21 cellular contexts compared by ENCODE assay signal in genomic region chrX:49260221-49260985, GRCh38. TPM values are rescaled to one million over a fixed set of nuclear protein-coding genes. Genes with fewer than 3 reads are reported as not detected.
A peak's percentile ranks its signal among the peaks of the same experiment; 100 is the strongest.
DNase-seq lines count a peak whose midpoint lies in the region; ATAC-seq, FAIRE-seq and TF ChIP-seq lines count a peak whose summit lies in the region.
"Had no signal": no experiment of that assay in that cellular context is flagged by ENCODE, and none has a peak within 500 bp of the region (broad histone marks: within the 10 kb centered on the region; RNA-seq: fewer than 3 reads in every experiment).

No MANE protein-coding gene starts in this region.

- intact Hi-C loops in CD4-positive, alpha-beta T cell (cut with DNase I, micrococcal nuclease): no loop called here
- intact Hi-C loops in K562 (cut with micrococcal nuclease): no loop called here

- WGBS in K562 (ENCODE audit: insufficient coverage, low coverage, missing lambda C conversion rate): 41% methylated on average over 14 of the region's 17 CpGs

- no peaks in the 10 kb centered on the region for H3K27me3 Mint-ChIP-seq in CD4-positive, alpha-beta T cell

- no peaks in the 10 kb centered on the region for H3K79me2 ChIP-seq in K562 (ENCODE audit: control insufficient read depth, insufficient read depth, low read length)

- H3K9ac ChIP-seq in K562 (ENCODE audit: insufficient read depth in 1 of 2, low read depth in 2 of 2, low read length in 2 of 2): no peak overlapping the region
- H3K9ac ChIP-seq: KMS-11 had no signal

- no peak overlapping the region for H3K4me3 ChIP-seq in K562

- no peaks in the 10 kb centered on the region for H3K36me3 Mint-ChIP-seq in CD4-positive, alpha-beta T cell (ENCODE audit: low read depth)
- H3K36me3 Mint-ChIP-seq: CD14-positive monocyte had no signal

- no peaks in the 10 kb centered on the region for H3K9me3 Mint-ChIP-seq in CD4-positive, alpha-beta T cell
- H3K9me3 Mint-ChIP-seq: CD14-positive monocyte had no signal

- no peaks in the 10 kb centered on the region for H3K9me3 ChIP-seq in CD4-positive, alpha-beta T cell (ENCODE audit: control insufficient read depth, low read length)
- no peaks in the 10 kb centered on the region for H3K9me3 ChIP-seq in K562 (replicated peaks; ENCODE audit: control insufficient read depth, insufficient read depth, low read depth, low read length)

- in situ Hi-C loops in K562 (cut with MboI): no loop called here

- peak overlapping the region; percentile 25 for H3K4me3 Mint-ChIP-seq in CD4-positive, alpha-beta T cell
- H3K4me3 Mint-ChIP-seq: CD14-positive monocyte had no signal

- no TSS peak for BruUV-seq in K562 (replicated peaks; lab: Mats Ljungman, UMichigan)

- H3K4me2 ChIP-seq in K562 (ENCODE audit: insufficient read depth, low read length): no peak overlapping the region
- H3K4me2 ChIP-seq: KMS-11 had no signal

- no peak for TF ChIP-seq RAD21 in K562 (CRISPR knock-in tag; conservative IDR thresholded peaks at IDR 0.05 in 1 of 2, IDR thresholded peaks at IDR 0.05 in 1 of 2)

- H3K27me3 ChIP-seq in CD4-positive, alpha-beta T cell (ENCODE audit: control insufficient read depth, insufficient read depth, low read length): no peaks in the 10 kb centered on the region
- H3K27me3 ChIP-seq in K562 (ENCODE audit: control insufficient read depth in 2 of 2, insufficient read depth in 2 of 2, low read length in 2 of 2): no peaks in the 10 kb centered on the region

- CTCF ChIA-PET in CD4-positive, alpha-beta T cell (lab: Charles Lee): no interaction called here
- CTCF ChIA-PET in K562 (lab: Yijun Ruan, JAX; ENCODE audit: low intra/inter-chr PET ratio): no interaction called here

- FAIRE-seq in K562 (lab: Jason Lieb, UNC): no peak

- H4K20me1 ChIP-seq in K562 (replicated peaks; ENCODE audit: control insufficient read depth, insufficient read depth, low read length): no peaks in the 10 kb centered on the region

- TF ChIP-seq CTCF in CD4-positive, alpha-beta T cell (IDR thresholded peaks at IDR 0.05): no peak
- no peak for TF ChIP-seq CTCF in K562 (IDR thresholded peaks at IDR 0.05 in 2 of 3, conservative IDR thresholded peaks at IDR 0.05 in 1 of 3; ENCODE audit: insufficient read depth in 2 of 3, low read depth in 1 of 3, low read length in 3 of 3)

- no peak for TF ChIP-seq POLR2A in K562 (conservative IDR thresholded peaks at IDR 0.05)

- peak; percentile 23 for DNase-seq in activated T-cell treated with anti-CD3 and anti-CD28 coated beads, Interleukin-2, amount 50 U/mL, for 1 hour
- DNase-seq in activated T-cell treated with anti-CD3 and anti-CD28 coated beads for 4 hours: no peak
- peak in 1 of 10 experiments; percentile 11 for DNase-seq in CD4-positive, alpha-beta T cell
- DNase-seq in K562 (ENCODE audit: extremely low read depth in 1 of 4, low spot score in 3 of 4): peak in 1 of 4 experiments; percentile 11
- no peak for DNase-seq in central memory CD4-positive, alpha-beta T cell
- no peak for DNase-seq in MV-4-11 (lab: John Stamatoyannopoulos, UW)
- DNase-seq in NOMO-1 treated with dmso at 0.1 percent for 144 hours (lab: John Stamatoyannopoulos, UW; ENCODE audit: unreplicated experiment): no peak
- DNase-seq: AML-193, Calu3, DMS53, GOT3, NCI-H1048, NCI-H1436 treated with DMSO at 0.1 percent for 48 hours, NCI-H2029 treated with DMSO at 0.1 percent for 48 hours, NCI-H748 treated with DMSO at 0.1 percent for 48 hours, RPMI8226 had no signal

- peaks cover 43% of the 10 kb centered on the region for H3K4me1 Mint-ChIP-seq in CD4-positive, alpha-beta T cell (ENCODE audit: low read depth)
- H3K4me1 Mint-ChIP-seq: CD14-positive monocyte had no signal

- no peak for ATAC-seq in CD4-positive, alpha-beta T cell (ENCODE audit: poor library complexity)
- peak; percentile 31 to 37 for ATAC-seq in activated CD4-positive, CD25-positive, alpha-beta regulatory T cell treated with anti-CD3 and anti-CD28 coated beads, Interleukin-2, amount 50 U/mL, for 24 hours
- peak; percentile 39 for ATAC-seq in K562

- H3K27ac Mint-ChIP-seq in CD4-positive, alpha-beta T cell: peak overlapping the region; percentile 77

- peak overlapping the region; percentile 29 for H3K27ac ChIP-seq in CD4-positive, alpha-beta T cell (ENCODE audit: low read depth, low read length)
- H3K27ac ChIP-seq in K562 (ENCODE audit: extremely low read depth, low read depth, low read length): no peak overlapping the region
- H3K27ac ChIP-seq: KMS-11 had no signal

- peaks cover 0 to 9% of the 10 kb centered on the region in 2 experiments; a peak in 2 of 5 replicates for H3K4me1 ChIP-seq in K562 (replicated peaks in 1 of 2; ENCODE audit: control insufficient read depth in 2 of 2, insufficient read depth in 2 of 2, low read length in 2 of 2)

- no peak for TF ChIP-seq EP300 in K562 (IDR thresholded peaks at IDR 0.05; ENCODE audit: low read length)

- POLR2A ChIA-PET in CD4-positive, alpha-beta T cell (lab: Charles Lee): interaction anchor here (0.8 to 5.2 kb wide), 2 partner anchors 9 to 13 kb away, joined by 4 to 37 read pairs; partner anchors contain the start of gene PPP1R3F
- POLR2A ChIA-PET in K562 (lab: Yijun Ruan, JAX): interaction anchor here (0.9 to 2.2 kb wide), 2 partner anchors 10 to 11 kb away, joined by 4 to 10 read pairs; no protein-coding TSS in a partner anchor

- H2AFZ ChIP-seq in K562 (ENCODE audit: low read depth, low read length): no peak overlapping the region

- H3K36me3 ChIP-seq in K562 (ENCODE audit: control insufficient read depth, insufficient read depth, low read length): no peaks in the 10 kb centered on the region

- no peaks in the 10 kb centered on the region for H3K9me1 ChIP-seq in K562 (ENCODE audit: control insufficient read depth, insufficient read depth, low read length)

RNA-seq across cellular contexts. Expression of gene FOXP3, which starts 4.1 kb away (rescaled TPM):
- total RNA-seq in CD4-positive, alpha-beta T cell: 1 to 10 TPM; 3.7 TPM
- total RNA-seq in K562 (2011; cell fraction: chromatin; rRNA removed; ENCODE audit: low replicate concordance): 0.19 TPM in 1 of 2 replicates, not detected in the other
- 0.26 and 0.33 TPM in 2 replicates for total RNA-seq in K562 (2011; cell fraction: nucleolus; rRNA removed)
- total RNA-seq in K562 (2011; cell fraction: nucleoplasm; rRNA removed): 0.31 TPM in 1 of 2 replicates, not detected in the other
- total RNA-seq in K562 (2014; rRNA removed) (not detected in 2 replicates), K562 (2014; rRNA removed; fragmentation: Illumina TruSeq; extraction: Trizol) (0.07 TPM in 1 of 2 replicates, not detected in the other), K562 (2015; rRNA removed; fragmentation: Illumina TruSeq; extraction: Trizol) (0.08 TPM in 1 of 2 replicates, not detected in the other), K562 (2021) (0.16 and 0.24 TPM in 2 replicates)
- polyA plus RNA-seq in K562 (2011; rRNA removed) (0.07 and 0.12 TPM in 2 replicates), K562 (2014; fragmentation: Illumina TruSeq; extraction: Trizol) (0.13 and 0.29 TPM in 2 replicates), K562 (2014; fragmentation: Nextera tagmentation; extraction: Ambion mirVana) (under 1 TPM in 1 of 2 experiments, not detected in 1; 0.04 TPM), K562 (2014; rRNA removed) (not detected in 2 replicates)
- 0.18 and 0.22 TPM in 2 replicates for polyA plus RNA-seq in K562 (2011; cell fraction: cytosol; rRNA removed)
- 0.20 and 0.24 TPM in 2 replicates for polyA plus RNA-seq in K562 (2011; cell fraction: nucleus; rRNA removed)
- polyA plus RNA-seq in K562 (2012): 0.30 and 0.40 TPM in 2 replicates
- 0.14 TPM in 1 of 2 replicates, not detected in the other for polyA minus RNA-seq in K562 (2011; rRNA and poly(A)+ RNA removed)
- not detected in 2 replicates for polyA minus RNA-seq in K562 (2011; cell fraction: cytosol; rRNA and poly(A)+ RNA removed)
- not detected in 2 replicates for polyA minus RNA-seq in K562 (2011; cell fraction: nucleus; rRNA and poly(A)+ RNA removed)

RNA-seq across cellular contexts. Expression of gene PPP1R3F, which starts 9.2 kb away (rescaled TPM):
- total RNA-seq in CD4-positive, alpha-beta T cell: 1 to 10 TPM; 8.5 to 9.1 TPM
- 1.2 and 2.2 TPM in 2 replicates for total RNA-seq in K562 (2011; cell fraction: chromatin; rRNA removed; ENCODE audit: low replicate concordance)
- total RNA-seq in K562 (2011; cell fraction: nucleolus; rRNA removed): 2.7 and 5.1 TPM in 2 replicates
- total RNA-seq in K562 (2011; cell fraction: nucleoplasm; rRNA removed): 0.88 and 1.1 TPM in 2 replicates
- total RNA-seq in K562 (2014; rRNA removed) (0.54 and 0.69 TPM in 2 replicates), K562 (2014; rRNA removed; fragmentation: Illumina TruSeq; extraction: Trizol) (0.06 and 0.18 TPM in 2 replicates), K562 (2015; rRNA removed; fragmentation: Illumina TruSeq; extraction: Trizol) (0.57 and 0.91 TPM in 2 replicates), K562 (2021) (0.81 and 0.86 TPM in 2 replicates)
- polyA plus RNA-seq in K562 (2011; rRNA removed) (0.32 and 0.61 TPM in 2 replicates), K562 (2014; fragmentation: Illumina TruSeq; extraction: Trizol) (0.16 and 0.32 TPM in 2 replicates), K562 (2014; fragmentation: Nextera tagmentation; extraction: Ambion mirVana) (under 1 TPM in 1 of 2 experiments, not detected in 1; 0.03 TPM), K562 (2014; rRNA removed) (0.56 and 1.1 TPM in 2 replicates)
- polyA plus RNA-seq in K562 (2011; cell fraction: cytosol; rRNA removed): 0.38 and 0.52 TPM in 2 replicates
- 1.6 and 2.2 TPM in 2 replicates for polyA plus RNA-seq in K562 (2011; cell fraction: nucleus; rRNA removed)
- polyA plus RNA-seq in K562 (2012): 0.39 and 1.00 TPM in 2 replicates
- polyA minus RNA-seq in K562 (2011; rRNA and poly(A)+ RNA removed): 0.18 and 0.36 TPM in 2 replicates
- polyA minus RNA-seq in K562 (2011; cell fraction: cytosol; rRNA and poly(A)+ RNA removed): not detected in 2 replicates
- polyA minus RNA-seq in K562 (2011; cell fraction: nucleus; rRNA and poly(A)+ RNA removed): 3.0 and 3.4 TPM in 2 replicates

RNA-seq across cellular contexts. Expression of gene CCDC22, which starts 25.1 kb away (rescaled TPM):
- 10 to 100 TPM; 12.7 to 15.8 TPM for total RNA-seq in CD4-positive, alpha-beta T cell
- total RNA-seq in K562 (2011; cell fraction: chromatin; rRNA removed; ENCODE audit: low replicate concordance): 18.9 and 51.1 TPM in 2 replicates
- 27.2 and 29.1 TPM in 2 replicates for total RNA-seq in K562 (2011; cell fraction: nucleolus; rRNA removed)
- 22.7 and 25.3 TPM in 2 replicates for total RNA-seq in K562 (2011; cell fraction: nucleoplasm; rRNA removed)
- 13.5 and 14.0 TPM in 2 replicates for total RNA-seq in K562 (2014; rRNA removed)
- 2.5 and 3.6 TPM in 2 replicates for total RNA-seq in K562 (2014; rRNA removed; fragmentation: Illumina TruSeq; extraction: Trizol)
- total RNA-seq in K562 (2015; rRNA removed; fragmentation: Illumina TruSeq; extraction: Trizol): 6.6 and 7.1 TPM in 2 replicates
- 20.9 and 22.7 TPM in 2 replicates for total RNA-seq in K562 (2021)
- polyA plus RNA-seq in K562 (2011; rRNA removed): 11.7 and 26.4 TPM in 2 replicates
- polyA plus RNA-seq in K562 (2011; cell fraction: cytosol; rRNA removed): 19.0 and 32.2 TPM in 2 replicates
- polyA plus RNA-seq in K562 (2011; cell fraction: nucleus; rRNA removed): 72.0 and 73.7 TPM in 2 replicates
- 14.8 and 30.0 TPM in 2 replicates for polyA plus RNA-seq in K562 (2012)
- 5.1 and 12.0 TPM in 2 replicates for polyA plus RNA-seq in K562 (2014; fragmentation: Illumina TruSeq; extraction: Trizol)
- polyA plus RNA-seq in K562 (2014; fragmentation: Nextera tagmentation; extraction: Ambion mirVana): under 1 TPM; 0.32 to 0.74 TPM
- polyA plus RNA-seq in K562 (2014; rRNA removed): 11.1 and 13.6 TPM in 2 replicates
- polyA minus RNA-seq in K562 (2011; rRNA and poly(A)+ RNA removed): 12.0 and 15.2 TPM in 2 replicates
- 21.5 and 24.4 TPM in 2 replicates for polyA minus RNA-seq in K562 (2011; cell fraction: cytosol; rRNA and poly(A)+ RNA removed)
- 9.8 and 17.3 TPM in 2 replicates for polyA minus RNA-seq in K562 (2011; cell fraction: nucleus; rRNA and poly(A)+ RNA removed)

RNA-seq across cellular contexts. Expression of gene CACNA1F, which starts 27.3 kb away (rescaled TPM):
- total RNA-seq in CD4-positive, alpha-beta T cell: 1 to 10 TPM; 1.1 to 1.2 TPM
- total RNA-seq in K562 (2011; cell fraction: chromatin; rRNA removed; ENCODE audit: low replicate concordance): 2.0 TPM in 2 replicates
- total RNA-seq in K562 (2011; cell fraction: nucleolus; rRNA removed): 0.79 and 0.83 TPM in 2 replicates
- 0.84 and 1.7 TPM in 2 replicates for total RNA-seq in K562 (2011; cell fraction: nucleoplasm; rRNA removed)
- total RNA-seq in K562 (2014; rRNA removed) (under 0.01 TPM in 1 of 2 replicates, not detected in the other), K562 (2014; rRNA removed; fragmentation: Illumina TruSeq; extraction: Trizol) (not detected in 2 replicates), K562 (2015; rRNA removed; fragmentation: Illumina TruSeq; extraction: Trizol) (not detected in 2 replicates), K562 (2021) (0.04 TPM in 2 replicates)
- polyA plus RNA-seq in K562 (2011; rRNA removed) (0.13 and 0.37 TPM in 2 replicates), K562 (2014; fragmentation: Illumina TruSeq; extraction: Trizol) (0.01 and 0.03 TPM in 2 replicates), K562 (2014; fragmentation: Nextera tagmentation; extraction: Ambion mirVana) (under 1 TPM in 1 of 2 experiments, not detected in 1; 0.01 TPM), K562 (2014; rRNA removed) (0.15 and 0.41 TPM in 2 replicates)
- polyA plus RNA-seq in K562 (2011; cell fraction: cytosol; rRNA removed): 0.10 and 0.22 TPM in 2 replicates
- polyA plus RNA-seq in K562 (2011; cell fraction: nucleus; rRNA removed): 1.5 and 1.9 TPM in 2 replicates
- polyA plus RNA-seq in K562 (2012): 0.10 and 0.36 TPM in 2 replicates
- 0.04 and 0.06 TPM in 2 replicates for polyA minus RNA-seq in K562 (2011; rRNA and poly(A)+ RNA removed)
- not detected in 2 replicates for polyA minus RNA-seq in K562 (2011; cell fraction: cytosol; rRNA and poly(A)+ RNA removed)
- 0.27 and 0.56 TPM in 2 replicates for polyA minus RNA-seq in K562 (2011; cell fraction: nucleus; rRNA and poly(A)+ RNA removed)
- total RNA-seq: Calu3, M059J had no signal
- polyA plus RNA-seq: CD14-positive monocyte had no signal

RNA-seq across cellular contexts. Expression of gene GAGE10, which starts 43.0 kb away (rescaled TPM):
- total RNA-seq in CD4-positive, alpha-beta T cell: not detected
- total RNA-seq in K562 (2011; cell fraction: chromatin; rRNA removed; ENCODE audit: low replicate concordance): 1.3 TPM in 1 of 2 replicates, not detected in the other
- 2.3 TPM in 1 of 2 replicates, not detected in the other for total RNA-seq in K562 (2011; cell fraction: nucleolus; rRNA removed)
- 5.6 TPM in 1 of 2 replicates, not detected in the other for total RNA-seq in K562 (2011; cell fraction: nucleoplasm; rRNA removed)
- total RNA-seq in K562 (2014; rRNA removed): 0.33 TPM in 1 of 2 replicates, not detected in the other
- total RNA-seq in K562 (2014; rRNA removed; fragmentation: Illumina TruSeq; extraction: Trizol): 0.93 and 0.95 TPM in 2 replicates
- total RNA-seq in K562 (2015; rRNA removed; fragmentation: Illumina TruSeq; extraction: Trizol): not detected in 2 replicates
- total RNA-seq in K562 (2021): 0.80 and 1.3 TPM in 2 replicates
- polyA plus RNA-seq in K562 (2011; rRNA removed): 0.70 and 3.1 TPM in 2 replicates
- 0.31 and 1.4 TPM in 2 replicates for polyA plus RNA-seq in K562 (2011; cell fraction: cytosol; rRNA removed)
- 3.3 and 3.6 TPM in 2 replicates for polyA plus RNA-seq in K562 (2011; cell fraction: nucleus; rRNA removed)
- polyA plus RNA-seq in K562 (2012): 25.5 and 33.9 TPM in 2 replicates
- polyA plus RNA-seq in K562 (2014; fragmentation: Illumina TruSeq; extraction: Trizol): not detected in 2 replicates
- polyA plus RNA-seq in K562 (2014; fragmentation: Nextera tagmentation; extraction: Ambion mirVana): under 1 TPM; 0.96 TPM
- polyA plus RNA-seq in K562 (2014; rRNA removed): 0.36 TPM in 1 of 2 replicates, not detected in the other
- polyA minus RNA-seq in K562 (2011; rRNA and poly(A)+ RNA removed): 5.6 and 14.6 TPM in 2 replicates
- polyA minus RNA-seq in K562 (2011; cell fraction: cytosol; rRNA and poly(A)+ RNA removed): not detected in 2 replicates
- polyA minus RNA-seq in K562 (2011; cell fraction: nucleus; rRNA and poly(A)+ RNA removed): not detected in 2 replicates
- total RNA-seq: Calu3, M059J, NCI-H460 had no signal
- polyA plus RNA-seq: CD14-positive monocyte had no signal
